13 cellular contexts compared by ENCODE assay signal in genomic region chr7:12423355-12423994, GRCh38. TPM values are rescaled to one million over a fixed set of nuclear protein-coding genes. Genes with fewer than 3 reads are reported as not detected.
A peak's percentile ranks its signal among the peaks of the same experiment; 100 is the strongest.
DNase-seq lines count a peak whose midpoint lies in the region; TF ChIP-seq lines count a peak whose summit lies in the region.
"Had no signal": no experiment of that assay in that cellular context is flagged by ENCODE, and none has a peak within 500 bp of the region (broad histone marks: within the 10 kb centered on the region; RNA-seq: fewer than 3 reads in every experiment).

No MANE protein-coding gene starts in this region.

- POLR2A ChIA-PET in RWPE1 (lab: Yijun Ruan, JAX; ENCODE audit: low non-redundant PET) = no interaction called here

- DNase-seq in GM04504 (ENCODE audit: low read depth) = peak; percentile 36
- DNase-seq in RWPE1 (ENCODE audit: low spot score) = peak; percentile 67
- DNase-seq in epithelial cell of proximal tubule (ENCODE audit: low read depth) = peak; percentile 13
- DNase-seq in renal cortical epithelial cell (ENCODE audit: low read depth) = peak; percentile 43
- no peak for DNase-seq in effector memory CD4-positive, alpha-beta T cell
- no peak for DNase-seq in NCI-H1417 (lab: John Stamatoyannopoulos, UW)
- no peak for DNase-seq in stimulated activated CD4-positive, alpha-beta T cell treated with anti-CD3 and anti-CD28 coated beads, Interleukin-1b, Interleukin-23, amount 100 ng/mL, for 48 hours
- DNase-seq: CD8-positive, alpha-beta memory T cell; colonic mucosa; Kasumi-1; NCI-H2081 had no signal

- no peaks in the 10 kb centered on the region for H3K9me3 ChIP-seq in effector memory CD4-positive, alpha-beta T cell (ENCODE audit: control insufficient read depth, low read length)
- H3K9me3 ChIP-seq: colonic mucosa, SJSA1 had no signal

- H3K36me3 ChIP-seq in effector memory CD4-positive, alpha-beta T cell (ENCODE audit: control insufficient read depth, insufficient read depth, low read length) = no peaks in the 10 kb centered on the region
- H3K36me3 ChIP-seq: colonic mucosa, SJSA1 had no signal

- no peaks in the 10 kb centered on the region for H3K4me1 ChIP-seq in effector memory CD4-positive, alpha-beta T cell (ENCODE audit: control insufficient read depth, insufficient read depth, low read length, poor library complexity, severe bottlenecking)
- H3K4me1 ChIP-seq: colonic mucosa, SJSA1 had no signal

- H3K27me3 ChIP-seq in effector memory CD4-positive, alpha-beta T cell (replicated peaks; ENCODE audit: control insufficient read depth, insufficient read depth, low read length, poor library complexity, severe bottlenecking) = no peaks in the 10 kb centered on the region
- H3K27me3 ChIP-seq: colonic mucosa, SJSA1 had no signal

- TF ChIP-seq CTCF in RWPE1 (conservative IDR thresholded peaks at IDR 0.05; ENCODE audit: low read depth) = no peak
- TF ChIP-seq CTCF in epithelial cell of proximal tubule (conservative IDR thresholded peaks at IDR 0.05; ENCODE audit: low read depth, low read length) = no peak

- CTCF ChIA-PET in RWPE1 (lab: Yijun Ruan, JAX) = no interaction called here

- no peak overlapping the region for H3K4me3 ChIP-seq in epithelial cell of proximal tubule (ENCODE audit: low read depth, low read length)
- no peak overlapping the region for H3K4me3 ChIP-seq in effector memory CD4-positive, alpha-beta T cell (ENCODE audit: insufficient read depth, low read depth, low read length, poor library complexity, severe bottlenecking)
- H3K4me3 ChIP-seq: colonic mucosa, SJSA1 had no signal

- peak overlapping the region; percentile 60 for H3K27ac ChIP-seq in RWPE1
- no peak overlapping the region for H3K27ac ChIP-seq in effector memory CD4-positive, alpha-beta T cell (ENCODE audit: insufficient read depth, low read length, poor library complexity, severe bottlenecking)
- H3K27ac ChIP-seq: colonic mucosa, SJSA1 had no signal

RNA-seq across cellular contexts. Expression of gene VWDE, which starts 19.8 kb away (rescaled TPM):
- total RNA-seq in epithelial cell of proximal tubule (0.12 and 0.29 TPM in 2 replicates), renal cortical epithelial cell (1.6 and 3.0 TPM in 2 replicates)
- total RNA-seq: neural crest cell, SJSA1 had no signal

Comparison
In these comparisons a context has a peak if more than half of its experiments do, and no peak if none do; other contexts are left out.
1. DNase-seq: peak in GM04504 (single experiment), RWPE1 (single experiment), epithelial cell of proximal tubule (single experiment) and renal cortical epithelial cell (single experiment); none in effector memory CD4-positive, alpha-beta T cell (0 of 3), NCI-H1417 (0 of 3) and stimulated activated CD4-positive, alpha-beta T cell treated with anti-CD3 and anti-CD28 coated beads, Interleukin-1b, Interleukin-23, amount 100 ng/mL, for 48 hours (single experiment).